ENCODE assay signal across 8 cellular contexts in the genomic region with DNA sequence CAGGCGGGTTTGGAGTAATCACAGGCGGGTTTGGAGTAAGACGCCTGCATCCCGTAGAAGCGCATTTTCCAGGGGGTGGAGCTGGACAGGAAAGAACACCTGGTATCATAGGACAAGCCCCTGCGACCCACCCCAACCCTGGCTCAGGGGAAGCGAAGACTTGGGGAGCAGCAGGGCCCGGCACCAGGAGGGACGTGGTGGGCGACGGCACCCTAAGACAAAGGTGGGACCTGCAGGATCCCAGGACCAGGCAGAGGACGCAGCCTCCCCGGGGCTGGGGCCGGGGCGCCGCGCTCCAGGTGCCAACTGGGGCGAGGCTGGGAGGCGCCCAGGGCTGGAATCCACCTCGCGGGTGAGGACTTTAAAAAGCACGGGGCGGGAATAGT. TPM values are rescaled to one million over a fixed set of nuclear protein-coding genes. Genes with fewer than 3 reads are reported as not detected.
A peak's percentile ranks its signal among the peaks of the same experiment; 100 is the strongest.
DNase-seq lines count a peak whose midpoint lies in the region; ATAC-seq, FAIRE-seq and TF ChIP-seq lines count a peak whose summit lies in the region.

No MANE protein-coding gene starts in this region.

- H3K9me3 ChIP-seq in A673 (ENCODE audit: low read depth, low read length, poor library complexity, severe bottlenecking) (no peaks in the 10 kb centered on the region), ascending aorta (no peaks in the 10 kb centered on the region)

- ATAC-seq in GM19395 (IDR thresholded peaks at IDR 0.05; ENCODE audit: unreplicated experiment) (peak; percentile 35), HG03469 (IDR thresholded peaks at IDR 0.05; ENCODE audit: unreplicated experiment) (no peak)
- peak; percentile 10 for ATAC-seq in stimulated activated naive CD8-positive, alpha-beta T cell treated with anti-CD3 and anti-CD28 coated beads, Interleukin-15, Interleukin-2, amounts not matched to agents 100 U/mL and 50 U/mL, for 24 hours

- no peak for FAIRE-seq in HTR-8/SVneo (lab: Jason Lieb, UNC)

- BruUV-seq in A673 (replicated peaks; lab: Mats Ljungman, UMichigan) = no TSS peak

- intact Hi-C loops in A673 (cut with micrococcal nuclease; ENCODE audit: unreplicated experiment) = no loop called here
- intact Hi-C loops in ascending aorta (cut with DNase I) = loop anchor here (2.0 to 10.0 kb wide), 3 partner anchors 51 to 159 kb away; partner anchors contain the start of genes ZNF468 and ZNF611

- TF ChIP-seq CTCF in A673 (conservative IDR thresholded peaks at IDR 0.05; ENCODE audit: low read depth, low read length) (no peak), ascending aorta (IDR thresholded peaks at IDR 0.05) (no peak)

- POLR2A ChIA-PET in A673 (lab: Charles Lee; ENCODE audit: low non-redundant PET) = no interaction called here

- H3K36me3 ChIP-seq in A673 (ENCODE audit: insufficient read depth, low read length, poor library complexity, severe bottlenecking) (no peaks in the 10 kb centered on the region), ascending aorta (peaks cover 0 to 8% of the 10 kb centered on the region in 2 donors)

- CTCF ChIA-PET in A673 (lab: Charles Lee) = no interaction called here

- no peaks in the 10 kb centered on the region for H3K27me3 ChIP-seq in A673 (replicated peaks; ENCODE audit: insufficient read depth, low read depth, low read length, poor library complexity)
- H3K27me3 ChIP-seq in ascending aorta = no peaks in the 10 kb centered on the region

- no peak overlapping the region for H3K27ac ChIP-seq in A673 (ENCODE audit: low read depth, low read length, poor library complexity, severe bottlenecking)
- peak overlapping the region; percentile 79 to 85 for H3K27ac ChIP-seq in ascending aorta

- no peak for DNase-seq in A673 (ENCODE audit: low spot score)
- DNase-seq in HTR-8/SVneo (ENCODE audit: insufficient read length, low spot score) = peak; percentile 5
- DNase-seq in ascending aorta (ENCODE audit: low spot score in 2 of 2) = no peak
- peak; percentile 1 for DNase-seq in iris pigment epithelial cell (ENCODE audit: low read depth)
- peak; percentile 13 for DNase-seq in stimulated activated naive CD8-positive, alpha-beta T cell treated with anti-CD3 and anti-CD28 coated beads, Interleukin-15, Interleukin-2, amounts not matched to agents 100 U/mL and 50 U/mL, for 24 hours
- DNase-seq in SKM-1 (lab: John Stamatoyannopoulos, UW; ENCODE audit: unreplicated experiment) = no peak

- H3K4me1 ChIP-seq in A673 (ENCODE audit: insufficient read depth, low read length, poor library complexity, severe bottlenecking) (no peaks in the 10 kb centered on the region), ascending aorta (no peaks in the 10 kb centered on the region)

- peak overlapping the region; percentile 42 for H3K4me3 ChIP-seq in A673 (ENCODE audit: low read depth, low read length, poor library complexity, severe bottlenecking)
- H3K4me3 ChIP-seq in ascending aorta = peak overlapping the region; percentile 48 to 84

RNA-seq across cellular contexts. Expression of gene ZNF600, which starts 0.5 kb away (rescaled TPM):
- 1.5 and 1.8 TPM in 2 replicates for total RNA-seq in A673 (2021)
- 4.8 TPM for total RNA-seq in ascending aorta

RNA-seq across cellular contexts. Expression of gene ZNF28, which starts 35.4 kb away (rescaled TPM):
- total RNA-seq in A673 (2021) = 10.1 and 10.9 TPM in 2 replicates
- 78.0 TPM for total RNA-seq in ascending aorta

RNA-seq across cellular contexts. Expression of gene ZNF611, which starts 51.2 kb away (rescaled TPM):
- total RNA-seq in A673 (2021) = 16.7 and 21.7 TPM in 2 replicates
- total RNA-seq in ascending aorta = 13.1 TPM

Comparison
In these comparisons a context has a peak if more than half of its experiments do, and no peak if none do; other contexts are left out.
1. DNase-seq: peak in HTR-8/SVneo (single experiment), iris pigment epithelial cell (single experiment) and stimulated activated naive CD8-positive, alpha-beta T cell treated with anti-CD3 and anti-CD28 coated beads, Interleukin-15, Interleukin-2, amounts not matched to agents 100 U/mL and 50 U/mL, for 24 hours (single experiment); none in A673 (single experiment), ascending aorta (0 of 2) and SKM-1 (single experiment).